ENCODE assay signal across 1 cellular context in genomic region chr13:42014119-42014518, GRCh38.
TF ChIP-seq lines count a peak whose summit lies in the region.

No MANE protein-coding gene starts in this region.

TF ChIP-seq in GM23338, 12 proteins besides CTCF, POLR2A, EP300 and RAD21 (continued from another document):
- TF ChIP-seq ZNF462 (CRISPR knock-in tag; IDR thresholded peaks at IDR 0.05), result no peak
- TF ChIP-seq STAT1 (IDR thresholded peaks at IDR 0.05; ENCODE audit: unreplicated experiment), result no peak
- TF ChIP-seq JUNB (IDR thresholded peaks at IDR 0.05; ENCODE audit: unreplicated experiment), result no peak
- no peak for TF ChIP-seq CREB1 (CRISPR knock-in tag; IDR thresholded peaks at IDR 0.05; ENCODE audit: low read depth)
- no peak for TF ChIP-seq NANOG (IDR thresholded peaks at IDR 0.05; ENCODE audit: borderline replicate concordance)
- no peak for TF ChIP-seq EZH2phosphoT487 (IDR thresholded peaks at IDR 0.05; ENCODE audit: unreplicated experiment)
